18 cellular contexts compared by ENCODE assay signal in the genomic region with DNA sequence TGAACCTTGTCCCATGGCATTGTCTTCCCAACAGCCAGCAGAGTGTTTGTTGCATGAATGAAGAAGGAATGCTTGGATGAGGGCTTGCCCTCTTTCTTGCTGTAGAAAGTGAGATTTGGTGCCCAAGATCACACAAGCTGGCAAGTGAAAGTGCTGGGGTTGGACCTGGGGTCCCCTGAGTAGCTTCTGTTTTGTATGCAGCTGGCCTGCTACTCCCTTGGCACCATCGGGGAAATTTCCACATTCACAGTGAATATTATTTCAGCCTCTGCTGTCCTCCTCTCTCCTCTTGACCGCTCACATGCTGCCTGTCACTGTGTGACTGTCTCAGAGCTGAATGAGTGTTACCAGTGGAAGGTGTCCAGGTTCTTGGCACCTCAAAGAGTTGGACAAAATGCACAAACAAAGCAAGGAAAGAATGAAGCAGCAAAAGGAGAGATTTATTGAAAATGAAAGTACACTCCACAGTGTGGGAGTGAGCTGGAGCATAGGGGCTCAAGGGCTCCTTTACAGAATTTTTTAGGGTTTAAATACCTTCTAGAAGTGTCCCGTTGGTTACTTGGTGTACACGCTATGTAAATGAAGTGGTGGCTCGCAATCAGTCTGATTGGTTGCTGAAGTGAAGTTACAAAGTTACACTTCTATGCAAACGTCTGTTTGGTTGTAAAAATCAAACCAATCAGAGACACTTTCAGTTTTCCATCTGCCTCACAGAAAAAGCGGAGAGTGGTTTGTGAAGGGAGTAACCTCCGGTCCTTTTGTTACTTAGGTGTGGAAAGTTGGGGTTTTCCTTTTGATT.
A peak's percentile ranks its signal among the peaks of the same experiment; 100 is the strongest.
DNase-seq lines count a peak whose midpoint lies in the region; ATAC-seq and TF ChIP-seq lines count a peak whose summit lies in the region.
"Had no signal": no experiment of that assay in that cellular context is flagged by ENCODE, and none has a peak within 500 bp of the region (broad histone marks: within the 10 kb centered on the region; RNA-seq: fewer than 3 reads in every experiment).

No MANE protein-coding gene starts in this region.

- H3K4me3 Mint-ChIP-seq in activated B cell treated with CpG ODN at 0.5 μM for 24 hours: peak overlapping the region; percentile 51
- no peak overlapping the region for H3K4me3 Mint-ChIP-seq in stimulated activated naive B cell treated with anti-CD40 and anti-IgM and Interleukin-4, amounts not matched to agents 10 μg/mL and 1 μg/mL and 100 μg/mL, for 72 hours
- H3K4me3 Mint-ChIP-seq in activated CD8-positive, alpha-beta T cell treated with anti-CD3 and anti-CD28 coated beads, Interleukin-2, amount 10 ng/mL, durations not matched to agents 7 days and 5 days: no peak overlapping the region

- no peaks in the 10 kb centered on the region for H3K4me1 ChIP-seq in psoas muscle
- H3K4me1 ChIP-seq: ascending aorta, esophagus squamous epithelium, parathyroid adenoma had no signal

- POLR2A ChIA-PET in activated B cell treated with CpG ODN at 0.5 μM for 24 hours (lab: Charles Lee): no interaction called here
- POLR2A ChIA-PET in activated CD8-positive, alpha-beta T cell treated with anti-CD3 and anti-CD28 coated beads, Interleukin-2, amount 10 ng/mL, durations not matched to agents 7 days and 5 days (lab: Charles Lee): no interaction called here

- no peak overlapping the region for H3K27ac ChIP-seq in psoas muscle
- H3K27ac ChIP-seq: ascending aorta, esophagus squamous epithelium, parathyroid adenoma, SK-N-MC had no signal

- 82 to 87% (median 84%) methylated on average over 8 of the region's 8 CpGs for WGBS in psoas muscle, 3 donors

- peaks cover 14% of the 10 kb centered on the region for H3K4me1 Mint-ChIP-seq in activated B cell treated with CpG ODN at 0.5 μM for 24 hours
- H3K4me1 Mint-ChIP-seq in stimulated activated naive B cell treated with anti-CD40 and anti-IgM and Interleukin-4, amounts not matched to agents 10 μg/mL and 1 μg/mL and 100 μg/mL, for 72 hours: peaks cover 4 to 5% of the 10 kb centered on the region in 2 donors
- H3K4me1 Mint-ChIP-seq in activated CD8-positive, alpha-beta T cell treated with anti-CD3 and anti-CD28 coated beads, Interleukin-2, amount 10 ng/mL, durations not matched to agents 7 days and 5 days (ENCODE audit: low read depth): no peaks in the 10 kb centered on the region

- peaks cover 88% of the 10 kb centered on the region for H3K36me3 Mint-ChIP-seq in activated B cell treated with CpG ODN at 0.5 μM for 24 hours (ENCODE audit: low read depth)
- H3K36me3 Mint-ChIP-seq in stimulated activated naive B cell treated with anti-CD40 and anti-IgM and Interleukin-4, amounts not matched to agents 10 μg/mL and 1 μg/mL and 100 μg/mL, for 72 hours: peaks cover 50 to 66% of the 10 kb centered on the region in 2 donors
- H3K36me3 Mint-ChIP-seq in activated CD8-positive, alpha-beta T cell treated with anti-CD3 and anti-CD28 coated beads, Interleukin-2, amount 10 ng/mL, durations not matched to agents 7 days and 5 days (ENCODE audit: low read depth): peaks cover 51% of the 10 kb centered on the region

- peak overlapping the region; percentile 54 for H3K27ac Mint-ChIP-seq in activated B cell treated with CpG ODN at 0.5 μM for 24 hours
- peak overlapping the region; percentile 65 for H3K27ac Mint-ChIP-seq in stimulated activated naive B cell treated with anti-CD40 and anti-IgM and Interleukin-4, amounts not matched to agents 10 μg/mL and 1 μg/mL and 100 μg/mL, for 72 hours
- no peak overlapping the region for H3K27ac Mint-ChIP-seq in activated CD8-positive, alpha-beta T cell treated with anti-CD3 and anti-CD28 coated beads, Interleukin-2, amount 10 ng/mL, durations not matched to agents 7 days and 5 days

- peak; percentile 10 for DNase-seq in G401 (ENCODE audit: low spot score)
- DNase-seq in activated B cell treated with CpG ODN at 0.5 μM for 24 hours: no peak
- DNase-seq in globus pallidus (ENCODE audit: low spot score): peak; percentile 36
- DNase-seq in stimulated activated naive B cell treated with anti-CD40 and anti-IgM and Interleukin-4, amounts not matched to agents 10 μg/mL and 1 μg/mL and 100 μg/mL, for 72 hours: no peak
- no peak for DNase-seq in activated CD8-positive, alpha-beta T cell treated with anti-CD3 and anti-CD28 coated beads, Interleukin-2, amount 10 ng/mL, durations not matched to agents 7 days and 5 days
- no peak for DNase-seq in NCI-H1092 treated with DMSO at 0.1 percent for 48 hours (lab: John Stamatoyannopoulos, UW)
- no peak for DNase-seq in psoas muscle
- DNase-seq: activated CD8-positive, alpha-beta memory T cell treated with anti-CD3 and anti-CD28 coated beads for 24 hours; activated effector memory CD4-positive, alpha-beta T cell treated with Interleukin-2 at 50 U/mL for 16 hours; DND-41; esophagus squamous epithelium; kidney glomerular epithelial cell; NCI-H2081 treated with DMSO at 0.1 percent for 48 hours; NCI-H748 treated with DMSO at 0.1 percent for 48 hours; stimulated activated naive CD8-positive, alpha-beta T cell treated with anti-CD3 and anti-CD28 coated beads, Interleukin-15, Interleukin-2, amounts not matched to agents 100 U/mL and 50 U/mL, for 24 hours had no signal

- H3K9me3 ChIP-seq in psoas muscle: no peaks in the 10 kb centered on the region
- H3K9me3 ChIP-seq: ascending aorta, esophagus squamous epithelium had no signal

- intact Hi-C loops in activated B cell treated with CpG ODN at 0.5 μM for 24 hours (cut with micrococcal nuclease): loop anchor here (5.0 kb wide), 1 partner anchor 106 kb away; no protein-coding TSS in a partner anchor
- intact Hi-C loops in psoas muscle (cut with DNase I): no loop called here

- peaks cover 5 to 88% of the 10 kb centered on the region in 2 donors for H3K36me3 ChIP-seq in psoas muscle (ENCODE audit: insufficient read depth in 1 of 2, low read depth in 1 of 2)

- TF ChIP-seq CTCF in activated B cell treated with CpG ODN at 0.5 μM for 24 hours (IDR thresholded peaks at IDR 0.05) (no peak), psoas muscle (IDR thresholded peaks at IDR 0.05) (no peak)

- no peaks in the 10 kb centered on the region for H3K9me3 Mint-ChIP-seq in activated B cell treated with CpG ODN at 0.5 μM for 24 hours
- no peaks in the 10 kb centered on the region for H3K9me3 Mint-ChIP-seq in stimulated activated naive B cell treated with anti-CD40 and anti-IgM and Interleukin-4, amounts not matched to agents 10 μg/mL and 1 μg/mL and 100 μg/mL, for 72 hours
- no peaks in the 10 kb centered on the region for H3K9me3 Mint-ChIP-seq in activated CD8-positive, alpha-beta T cell treated with anti-CD3 and anti-CD28 coated beads, Interleukin-2, amount 10 ng/mL, durations not matched to agents 7 days and 5 days (ENCODE audit: insufficient read depth)

- CTCF ChIA-PET in activated B cell treated with CpG ODN at 0.5 μM for 24 hours (lab: Charles Lee): no interaction called here
- CTCF ChIA-PET in activated CD8-positive, alpha-beta T cell treated with anti-CD3 and anti-CD28 coated beads, Interleukin-2, amount 10 ng/mL, durations not matched to agents 7 days and 5 days (lab: Charles Lee): no interaction called here

- peak; percentile 50 for ATAC-seq in activated B cell treated with CpG ODN at 0.5 μM for 24 hours (ENCODE audit: low read depth)
- ATAC-seq in stimulated activated naive B cell treated with anti-CD40 and anti-IgM and Interleukin-4, amounts not matched to agents 10 μg/mL and 1 μg/mL and 100 μg/mL, for 72 hours (replicated peaks): peak in 1 of 2 donors; percentile 47
- ATAC-seq in activated CD8-positive, alpha-beta T cell treated with anti-CD3 and anti-CD28 coated beads, Interleukin-2, amount 10 ng/mL, durations not matched to agents 7 days and 5 days: no peak
- ATAC-seq in psoas muscle: no peak
- ATAC-seq: stimulated activated naive CD8-positive, alpha-beta T cell treated with anti-CD3 and anti-CD28 coated beads, Interleukin-15, Interleukin-2, amounts not matched to agents 100 U/mL and 50 U/mL, for 24 hours had no signal

- H3K27me3 Mint-ChIP-seq in activated B cell treated with CpG ODN at 0.5 μM for 24 hours: no peaks in the 10 kb centered on the region
- no peaks in the 10 kb centered on the region for H3K27me3 Mint-ChIP-seq in stimulated activated naive B cell treated with anti-CD40 and anti-IgM and Interleukin-4, amounts not matched to agents 10 μg/mL and 1 μg/mL and 100 μg/mL, for 72 hours
- H3K27me3 Mint-ChIP-seq in activated CD8-positive, alpha-beta T cell treated with anti-CD3 and anti-CD28 coated beads, Interleukin-2, amount 10 ng/mL, durations not matched to agents 7 days and 5 days (ENCODE audit: low read depth): no peaks in the 10 kb centered on the region

- no peaks in the 10 kb centered on the region for H3K27me3 ChIP-seq in psoas muscle (ENCODE audit: insufficient read depth in 3 of 3, low read length in 2 of 3)
- H3K27me3 ChIP-seq: ascending aorta, esophagus squamous epithelium had no signal

- in situ Hi-C loops in G401 (cut with HindIII; ENCODE audit: low sequenced_read_pairs): no loop called here

- no peak overlapping the region for H3K4me3 ChIP-seq in psoas muscle
- H3K4me3 ChIP-seq: ascending aorta, esophagus squamous epithelium, SK-N-MC had no signal

Comparison
In these comparisons a context has a peak if more than half of its experiments do, and no peak if none do; other contexts are left out.
1. DNase-seq: peak in G401 (single experiment) and globus pallidus (single experiment); none in activated B cell treated with CpG ODN at 0.5 μM for 24 hours (single experiment), stimulated activated naive B cell treated with anti-CD40 and anti-IgM and Interleukin-4, amounts not matched to agents 10 μg/mL and 1 μg/mL and 100 μg/mL, for 72 hours (single experiment), activated CD8-positive, alpha-beta T cell treated with anti-CD3 and anti-CD28 coated beads, Interleukin-2, amount 10 ng/mL, durations not matched to agents 7 days and 5 days (single experiment), NCI-H1092 treated with DMSO at 0.1 percent for 48 hours (single experiment) and psoas muscle (0 of 2).